In genomic region chr19:11324079-11324661, GRCh38 we compare ENCODE assay signal across 8 cellular contexts. TPM values are rescaled to one million over a fixed set of nuclear protein-coding genes. Genes with fewer than 3 reads are reported as not detected.
DNase-seq lines count a peak whose midpoint lies in the region; ATAC-seq, FAIRE-seq and TF ChIP-seq lines count a peak whose summit lies in the region.

No MANE protein-coding gene starts in this region.

- DNase-seq in NCI-H2196 (lab: John Stamatoyannopoulos, UW; ENCODE audit: unreplicated experiment) (peak; percentile 91), foreskin keratinocyte (peak; percentile 70 to 86), trophoblast cell (peak; percentile 82 to 83), D721Med (ENCODE audit: insufficient read length, low spot score) (no peak)
- DNase-seq in activated T-cell treated with anti-CD3 and anti-CD28 coated beads, Interleukin-2, amount 50 U/mL, for 72 hours = peak; percentile 56 to 68

- no peaks in the 10 kb centered on the region for H3K27me3 ChIP-seq in BLaER1
- H3K27me3 ChIP-seq in foreskin keratinocyte = no peaks in the 10 kb centered on the region
- H3K27me3 ChIP-seq in trophoblast cell (ENCODE audit: insufficient read depth, low read length) = no peaks in the 10 kb centered on the region

- H3K9ac ChIP-seq in BLaER1 = peak overlapping the region; percentile 73
- no peak overlapping the region for H3K9ac ChIP-seq in trophoblast cell (ENCODE audit: low read length)

- no peak overlapping the region for H2BK5ac ChIP-seq in trophoblast cell (ENCODE audit: low read depth, low read length, poor library complexity)

- H2AFZ ChIP-seq in trophoblast cell (ENCODE audit: insufficient read depth, low read length, poor library complexity) = no peak overlapping the region

- no peak overlapping the region for H2BK120ac ChIP-seq in trophoblast cell (ENCODE audit: insufficient read depth, low read length, poor library complexity)

- H3K36me3 ChIP-seq in BLaER1 (peaks cover 33% of the 10 kb centered on the region), trophoblast cell (ENCODE audit: control insufficient read depth in 1 of 2, insufficient read depth in 2 of 2, low read length in 2 of 2) (peaks cover 0 to 3% of the 10 kb centered on the region in 2 experiments)

- no peak overlapping the region for H3K14ac ChIP-seq in trophoblast cell (ENCODE audit: low read length)

- H3K9me3 ChIP-seq in BLaER1 = no peaks in the 10 kb centered on the region
- peaks cover 1% of the 10 kb centered on the region for H3K9me3 ChIP-seq in trophoblast cell (ENCODE audit: insufficient read depth, low read depth, low read length)

- no peak overlapping the region for H3K4ac ChIP-seq in trophoblast cell (ENCODE audit: low read depth, low read length)

- H3K4me3 ChIP-seq in BLaER1 (peak overlapping the region; percentile 45; the same call in 1 of the 2 replicates), trophoblast cell (ENCODE audit: low read depth, low read length) (no peak overlapping the region)

- H2AK5ac ChIP-seq in trophoblast cell (ENCODE audit: low read length) = no peak overlapping the region

- H3K79me1 ChIP-seq in trophoblast cell (ENCODE audit: low read length) = no peaks in the 10 kb centered on the region

- H3K4me1 Mint-ChIP-seq in activated T-cell treated with anti-CD3 and anti-CD28 coated beads, Interleukin-2, amount 50 U/mL, for 72 hours (ENCODE audit: low read depth) = peaks cover 23% of the 10 kb centered on the region

- H4K20me1 ChIP-seq in BLaER1 = no peaks in the 10 kb centered on the region

- H3K79me2 ChIP-seq in trophoblast cell (ENCODE audit: control insufficient read depth, insufficient read depth, low read length, poor library complexity) = no peaks in the 10 kb centered on the region

- H3K9me3 Mint-ChIP-seq in activated T-cell treated with anti-CD3 and anti-CD28 coated beads, Interleukin-2, amount 50 U/mL, for 72 hours = no peaks in the 10 kb centered on the region

- H3K4me1 ChIP-seq in BLaER1 (peaks cover 70% of the 10 kb centered on the region), foreskin keratinocyte (peaks cover 19% of the 10 kb centered on the region), trophoblast cell (ENCODE audit: control insufficient read depth in 1 of 2, insufficient read depth in 2 of 2, low read length in 2 of 2) (peaks cover 0 to 10% of the 10 kb centered on the region in 2 experiments)

- H3K27ac Mint-ChIP-seq in activated T-cell treated with anti-CD3 and anti-CD28 coated beads, Interleukin-2, amount 50 U/mL, for 72 hours = peak overlapping the region; percentile 96

- H4K8ac ChIP-seq in trophoblast cell (ENCODE audit: low read depth, low read length) = no peak overlapping the region

- H2BK12ac ChIP-seq in trophoblast cell (ENCODE audit: low read length) = no peak overlapping the region

- H3K27ac ChIP-seq in BLaER1 (peak overlapping the region; percentile 92), foreskin keratinocyte (no peak overlapping the region), trophoblast cell (ENCODE audit: low read depth, low read length) (no peak overlapping the region)

- TF ChIP-seq CTCF in foreskin keratinocyte (conservative IDR thresholded peaks at IDR 0.05) (no peak), D721Med (IDR thresholded peaks at IDR 0.05; ENCODE audit: insufficient read depth, missing control alignments) (no peak)

- no CpG with 5 or more reads among the region's 10 CpGs for WGBS in trophoblast cell (ENCODE audit: extremely low coverage, insufficient coverage, insufficient read length)

- H3K4me3 Mint-ChIP-seq in activated T-cell treated with anti-CD3 and anti-CD28 coated beads, Interleukin-2, amount 50 U/mL, for 72 hours = peak overlapping the region; percentile 76 to 84

- H3K36me3 Mint-ChIP-seq in activated T-cell treated with anti-CD3 and anti-CD28 coated beads, Interleukin-2, amount 50 U/mL, for 72 hours (ENCODE audit: insufficient read depth in 2 of 2) = peaks cover 0 to 2% of the 10 kb centered on the region in 2 donors

- no peak overlapping the region for H4K91ac ChIP-seq in trophoblast cell (ENCODE audit: low read depth, low read length)

- H3K23ac ChIP-seq in trophoblast cell (ENCODE audit: low read length) = no peak overlapping the region

- ATAC-seq in GM19395 (IDR thresholded peaks at IDR 0.05; ENCODE audit: unreplicated experiment) (peak; percentile 56), foreskin keratinocyte (peak; percentile 71), HG03565 (IDR thresholded peaks at IDR 0.05; ENCODE audit: unreplicated experiment) (no peak)
- peak; percentile 87 to 93 for ATAC-seq in activated T-cell treated with anti-CD3 and anti-CD28 coated beads, Interleukin-2, amount 50 U/mL, for 72 hours (replicated peaks in 1 of 2)

- peaks cover 17% of the 10 kb centered on the region for H3K27me3 Mint-ChIP-seq in activated T-cell treated with anti-CD3 and anti-CD28 coated beads, Interleukin-2, amount 50 U/mL, for 72 hours (ENCODE audit: low read depth)

- no peak overlapping the region for H3K18ac ChIP-seq in trophoblast cell (ENCODE audit: low read length)

- no peak overlapping the region for H4K12ac ChIP-seq in trophoblast cell (ENCODE audit: low read depth, low read length)

- no peak for FAIRE-seq in D721Med (lab: Jason Lieb, UNC)

- peak overlapping the region; percentile 94 for H3K4me2 ChIP-seq in BLaER1
- H3K4me2 ChIP-seq in trophoblast cell (ENCODE audit: low read length) = no peak overlapping the region

RNA-seq across cellular contexts. Expression of gene RAB3D, which starts 15.3 kb away (rescaled TPM):
- 10 to 100 TPM; 13.3 to 16.8 TPM for total RNA-seq in activated T-cell treated with anti-CD3 and anti-CD28 coated beads, Interleukin-2, amount 50 U/mL, for 72 hours
- total RNA-seq in foreskin keratinocyte = 25.2 and 26.9 TPM in 2 replicates
- polyA plus RNA-seq in foreskin keratinocyte = 12.4 and 12.7 TPM in 2 replicates
- 12.5 and 13.0 TPM in 2 replicates for polyA plus RNA-seq in trophoblast cell (2013)

RNA-seq across cellular contexts. Expression of gene TMEM205, which starts 21.9 kb away (rescaled TPM):
- 10 to 100 TPM; 60.4 to 64.7 TPM for total RNA-seq in activated T-cell treated with anti-CD3 and anti-CD28 coated beads, Interleukin-2, amount 50 U/mL, for 72 hours
- 58.4 and 59.5 TPM in 2 replicates for total RNA-seq in foreskin keratinocyte
- polyA plus RNA-seq in foreskin keratinocyte = 95.1 and 98.9 TPM in 2 replicates
- polyA plus RNA-seq in trophoblast cell (2013) = 42.9 and 43.7 TPM in 2 replicates

RNA-seq across cellular contexts. Expression of gene CCDC159, which starts 22.1 kb away (rescaled TPM):
- total RNA-seq in activated T-cell treated with anti-CD3 and anti-CD28 coated beads, Interleukin-2, amount 50 U/mL, for 72 hours = 10 to 100 TPM; 27.9 to 30.7 TPM
- 5.4 and 6.3 TPM in 2 replicates for total RNA-seq in foreskin keratinocyte
- polyA plus RNA-seq in foreskin keratinocyte = 5.6 and 9.4 TPM in 2 replicates
- polyA plus RNA-seq in trophoblast cell (2013) = 8.3 and 9.9 TPM in 2 replicates

RNA-seq across cellular contexts. Expression of gene TSPAN16, which starts 28.2 kb away (rescaled TPM):
- total RNA-seq in activated T-cell treated with anti-CD3 and anti-CD28 coated beads, Interleukin-2, amount 50 U/mL, for 72 hours = not detected
- not detected in 2 replicates for total RNA-seq in foreskin keratinocyte
- not detected in 2 replicates for polyA plus RNA-seq in foreskin keratinocyte
- not detected in 2 replicates for polyA plus RNA-seq in trophoblast cell (2013)

RNA-seq across cellular contexts. Expression of gene PLPPR2, which starts 31.1 kb away (rescaled TPM):
- total RNA-seq in activated T-cell treated with anti-CD3 and anti-CD28 coated beads, Interleukin-2, amount 50 U/mL, for 72 hours = 1 to 10 TPM; 6.9 to 9.7 TPM
- total RNA-seq in foreskin keratinocyte = 8.7 and 9.4 TPM in 2 replicates
- polyA plus RNA-seq in foreskin keratinocyte = 10.4 and 12.2 TPM in 2 replicates
- polyA plus RNA-seq in trophoblast cell (2013) = 3.7 and 3.9 TPM in 2 replicates
